Comparison of ENCODE assay signal across 6 cellular contexts in the genomic region with DNA sequence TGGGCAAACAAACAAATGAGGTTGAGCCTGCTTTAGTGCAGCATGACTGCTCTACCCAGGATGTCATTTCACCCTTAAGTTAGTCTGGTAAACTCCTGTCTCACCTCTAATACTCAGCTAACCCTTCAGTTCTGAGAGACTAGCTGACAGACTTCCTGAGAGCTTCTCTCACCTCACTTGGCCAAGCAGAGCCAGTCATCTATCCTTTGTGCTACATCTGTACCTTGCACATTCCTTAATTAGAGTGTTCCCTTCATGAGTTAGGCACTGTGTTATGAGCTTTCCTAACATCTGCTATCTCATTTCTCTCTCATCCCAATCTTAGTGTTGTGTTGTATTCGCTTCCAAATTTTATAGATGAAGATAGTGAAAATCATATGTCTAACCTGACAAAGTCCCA.
"Had no signal": no experiment of that assay in that cellular context is flagged by ENCODE, and none has a peak within 500 bp of the region (broad histone marks: within the 10 kb centered on the region; RNA-seq: fewer than 3 reads in every experiment).

No MANE protein-coding gene starts in this region.

- DNase-seq: IMR-90, KBM-7, KG1 had no signal

- FAIRE-seq: HepG2, HTR-8/SVneo, K562 had no signal
